23 cellular contexts compared by ENCODE assay signal in the genomic region with DNA sequence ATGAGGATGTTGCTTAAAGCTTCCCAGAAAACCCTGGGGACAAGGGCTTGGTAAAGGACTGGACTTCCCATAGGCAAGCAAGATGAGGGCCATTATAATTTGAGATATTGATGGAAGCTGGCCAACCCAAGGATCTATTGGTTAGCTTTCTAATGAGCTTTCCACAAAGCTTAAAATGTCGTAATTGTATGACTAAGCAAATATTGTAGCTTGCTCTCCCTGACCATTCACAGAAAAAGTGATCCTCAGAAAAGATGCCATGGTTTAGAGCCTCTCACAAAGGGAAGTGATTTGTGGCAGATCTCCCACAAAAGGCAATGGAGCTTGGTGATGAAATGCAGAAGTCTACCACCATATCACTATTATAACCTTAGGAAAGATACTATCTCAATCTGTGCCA. TPM values are rescaled to one million over a fixed set of nuclear protein-coding genes. Genes with fewer than 3 reads are reported as not detected.
"Had no signal": no experiment of that assay in that cellular context is flagged by ENCODE, and none has a peak within 500 bp of the region (broad histone marks: within the 10 kb centered on the region; RNA-seq: fewer than 3 reads in every experiment).

No MANE protein-coding gene starts in this region.

- H3K4me2 ChIP-seq: hepatocyte had no signal

- H3K4me3 ChIP-seq: hepatocyte, pancreas, sigmoid colon, thoracic aorta, upper lobe of right lung had no signal

- H3K27me3 ChIP-seq: foreskin keratinocyte, hepatocyte, neutrophil, pancreas, sigmoid colon, upper lobe of right lung had no signal

- DNase-seq: activated CD4-positive, alpha-beta T cell treated with anti-CD3 and anti-CD28 coated beads, Interleukin-2, amount 10 ng/mL, durations not matched to agents 24 days and 14 days; activated CD8-positive, alpha-beta T cell treated with anti-CD3 and anti-CD28 coated beads for 36 hours; activated naive CD4-positive, alpha-beta T cell; activated T-cell treated with anti-CD3 and anti-CD28 coated beads, Interleukin-2, amount 50 U/mL, for 1 hour; amniotic stem cell; effector CD8-positive, alpha-beta T cell; foreskin keratinocyte; mesenchymal stem cell; naive thymus-derived CD4-positive, alpha-beta T cell; pancreas; sigmoid colon; stimulated activated naive B cell treated with anti-CD40 and anti-IgM and Interleukin-4, amounts not matched to agents 10 μg/mL and 1 μg/mL and 100 μg/mL, for 72 hours; T-helper 9 cell; upper lobe of right lung had no signal

- H3K79me2 ChIP-seq: hepatocyte had no signal

- H3K27ac ChIP-seq: foreskin keratinocyte, hepatocyte, neutrophil, pancreas, sigmoid colon, thoracic aorta, upper lobe of right lung had no signal

- H2AFZ ChIP-seq: hepatocyte had no signal

- H3K9me3 ChIP-seq: neutrophil, pancreas, sigmoid colon, thoracic aorta, upper lobe of right lung had no signal

- H3K4me1 ChIP-seq: foreskin keratinocyte, pancreas, upper lobe of right lung had no signal

- H3K36me3 ChIP-seq: neutrophil, pancreas, sigmoid colon, thoracic aorta, upper lobe of right lung had no signal

RNA-seq across cellular contexts. Expression of a gene that starts 13.6 kb away (rescaled TPM):
- total RNA-seq: activated CD4-positive, alpha-beta T cell treated with anti-CD3 and anti-CD28 coated beads, Interleukin-2, amount 10 ng/mL, durations not matched to agents 24 days and 14 days; activated naive CD8-positive, alpha-beta T cell treated with anti-CD3 and anti-CD28 coated beads for 36 hours; chondrocyte; foreskin keratinocyte; hepatocyte; liver; mucosa of gallbladder; pancreas; pulmonary artery endothelial cell; sigmoid colon; thoracic aorta; upper lobe of right lung had no signal
- polyA plus RNA-seq: foreskin keratinocyte; hepatocyte; liver; naive thymus-derived CD4-positive, alpha-beta T cell; pancreas had no signal

RNA-seq across cellular contexts. Expression of a gene that starts 44.5 kb away (rescaled TPM):
- total RNA-seq: activated CD4-positive, alpha-beta T cell treated with anti-CD3 and anti-CD28 coated beads, Interleukin-2, amount 10 ng/mL, durations not matched to agents 24 days and 14 days; activated CD8-positive, alpha-beta T cell treated with anti-CD3 and anti-CD28 coated beads for 36 hours; activated naive CD8-positive, alpha-beta T cell treated with anti-CD3 and anti-CD28 coated beads for 36 hours; chondrocyte; esophagus mucosa; foreskin keratinocyte; hepatocyte; liver; mucosa of gallbladder; naive thymus-derived CD4-positive, alpha-beta T cell; pancreas; pulmonary artery endothelial cell; sigmoid colon; thoracic aorta; upper lobe of right lung had no signal
- polyA plus RNA-seq: foreskin keratinocyte; hepatocyte; liver; naive thymus-derived CD4-positive, alpha-beta T cell; pancreas had no signal
